21 cellular contexts compared by ENCODE assay signal in genomic region chr21:45579383-45580180, GRCh38. TPM values are rescaled to one million over a fixed set of nuclear protein-coding genes. Genes with fewer than 3 reads are reported as not detected.
DNase-seq lines count a peak whose midpoint lies in the region; ATAC-seq, FAIRE-seq and TF ChIP-seq lines count a peak whose summit lies in the region.
"Had no signal": no experiment of that assay in that cellular context is flagged by ENCODE, and none has a peak within 500 bp of the region (broad histone marks: within the 10 kb centered on the region; RNA-seq: fewer than 3 reads in every experiment).

No MANE protein-coding gene starts in this region.

- H3K4me3 ChIP-seq in H7 (ENCODE audit: insufficient read depth, low read depth, low read length) (no peak overlapping the region), kidney (ENCODE audit: low read length in 2 of 2) (no peak overlapping the region), spleen (no peak overlapping the region), brain microvascular endothelial cell (ENCODE audit: low read depth, low read length) (no peak overlapping the region)
- H3K4me3 ChIP-seq: body of pancreas, gastroesophageal sphincter, SK-N-MC, thoracic aorta had no signal

- no peaks in the 10 kb centered on the region for H3K4me1 ChIP-seq in kidney (ENCODE audit: control insufficient read depth in 1 of 2, insufficient read depth in 1 of 2, low read depth in 1 of 2, low read length in 2 of 2)
- H3K4me1 ChIP-seq in spleen: no peaks in the 10 kb centered on the region
- H3K4me1 ChIP-seq: body of pancreas, gastroesophageal sphincter, parathyroid adenoma had no signal

- 83 to 90% (median 89%) methylated on average over 19 to 29 of the region's 29 CpGs for WGBS in spleen, 5 donors

- no peaks in the 10 kb centered on the region for H3K27me3 ChIP-seq in H7 (ENCODE audit: control insufficient read depth, insufficient read depth, low read length)
- H3K27me3 ChIP-seq in spleen (replicated peaks in 1 of 7): peaks cover 0 to 63% (median 0%) of the 10 kb centered on the region in 7 donors
- H3K27me3 ChIP-seq in brain microvascular endothelial cell (replicated peaks): no peaks in the 10 kb centered on the region

- in situ Hi-C loops in brain microvascular endothelial cell (cut with HindIII; ENCODE audit: low pct_ligation_motif_present, low sequenced_read_pairs): no loop called here

- no peak for TF ChIP-seq CTCF in kidney (IDR thresholded peaks at IDR 0.05; ENCODE audit: borderline replicate concordance, extremely low read depth, insufficient read depth)
- no peak for TF ChIP-seq CTCF in spleen (IDR thresholded peaks at IDR 0.05 in 8 of 11, conservative IDR thresholded peaks at IDR 0.05 in 3 of 11)
- TF ChIP-seq CTCF in brain microvascular endothelial cell (IDR thresholded peaks at IDR 0.05; ENCODE audit: low read depth, low read length, missing control alignments): no peak

- TF ChIP-seq POLR2A in spleen (IDR thresholded peaks at IDR 0.05): no peak

- no peak for ATAC-seq in HG02678 (IDR thresholded peaks at IDR 0.05; ENCODE audit: unreplicated experiment)
- ATAC-seq: activated naive CD8-positive, alpha-beta T cell treated with anti-CD3 and anti-CD28 coated beads, Interleukin-2, amount 50 U/mL, for 24 hours; body of pancreas; gastroesophageal sphincter; naive thymus-derived CD4-positive, alpha-beta T cell had no signal

- H3K27ac ChIP-seq in kidney (ENCODE audit: low read depth in 2 of 2, low read length in 2 of 2) (no peak overlapping the region), spleen (no peak overlapping the region), brain microvascular endothelial cell (no peak overlapping the region)
- H3K27ac ChIP-seq: body of pancreas, gastroesophageal sphincter, parathyroid adenoma, SK-N-MC, thoracic aorta had no signal

- H3K9me3 ChIP-seq in kidney (ENCODE audit: control insufficient read depth in 1 of 2, low read length in 2 of 2): no peaks in the 10 kb centered on the region
- H3K9me3 ChIP-seq in spleen: peaks cover 0 to 18% (median 7%) of the 10 kb centered on the region in 8 donors
- H3K9me3 ChIP-seq: body of pancreas, thoracic aorta had no signal

- DNase-seq in activated CD4-positive, alpha-beta T cell treated with anti-CD3 and anti-CD28 coated beads for 1 hour: peak; percentile 3
- DNase-seq in activated CD4-positive, alpha-beta T cell treated with anti-CD3 and anti-CD28 coated beads, Interleukin-2, amount 50 U/mL, for 1 hour: no peak
- DNase-seq in H7: peak; percentile 44
- peak; percentile 65 for DNase-seq in kidney
- DNase-seq in spleen: peak; percentile 62
- no peak for DNase-seq in glomerular visceral epithelial cell (ENCODE audit: extremely low spot score)
- no peak for DNase-seq in brain microvascular endothelial cell
- DNase-seq: activated naive CD8-positive, alpha-beta T cell treated with anti-CD3 and anti-CD28 coated beads, Interleukin-2, amount 50 U/mL, for 24 hours; body of pancreas; GF-D8; NCI-H1048; NCI-H187 treated with DMSO at 0.1 percent for 48 hours; T-helper 9 cell had no signal

- no peak overlapping the region for H3K9ac ChIP-seq in kidney (ENCODE audit: low read length in 2 of 2)
- H3K9ac ChIP-seq: parathyroid adenoma had no signal

- FAIRE-seq in kidney (lab: Jason Lieb, UNC): no peak
- FAIRE-seq: A204.1, colon had no signal

- no peaks in the 10 kb centered on the region for H3K36me3 ChIP-seq in H7 (replicated peaks; ENCODE audit: control insufficient read depth, insufficient read depth, low read length)
- no peaks in the 10 kb centered on the region for H3K36me3 ChIP-seq in kidney (ENCODE audit: control insufficient read depth in 1 of 2, insufficient read depth in 2 of 2, low read length in 2 of 2)
- H3K36me3 ChIP-seq in spleen: no peaks in the 10 kb centered on the region
- no peaks in the 10 kb centered on the region for H3K36me3 ChIP-seq in brain microvascular endothelial cell (replicated peaks)
- H3K36me3 ChIP-seq: gastroesophageal sphincter, thoracic aorta had no signal

- intact Hi-C loops in kidney (cut with DNase I) (no loop called here), spleen (cut with DNase I; ENCODE audit: low total_unique reads) (no loop called here)

RNA-seq across cellular contexts. Expression of gene SLC19A1, which starts 37.3 kb away (rescaled TPM):
- total RNA-seq in H7 (2014; rRNA removed; shearing (Covaris generic)): 17.9 and 19.6 TPM in 2 replicates
- 7.2 TPM for total RNA-seq in kidney
- 5.1 TPM for polyA plus RNA-seq in kidney (ENCODE audit: insufficient read depth, low read depth, low replicate concordance)
- 10 to 100 TPM; 21.6 to 52.8 (median 35.0) TPM for total RNA-seq in spleen
- 10 to 100 TPM in 2 of 3 donors, 1 to 10 TPM in 1; 7.5 to 17.6 (median 13.3) TPM for polyA plus RNA-seq in spleen

Comparison
In these comparisons a context has a peak if more than half of its experiments do, and no peak if none do; other contexts are left out.
1. DNase-seq: peak in activated CD4-positive, alpha-beta T cell treated with anti-CD3 and anti-CD28 coated beads for 1 hour (single experiment), H7 (single experiment), kidney (single experiment) and spleen (single experiment); none in activated CD4-positive, alpha-beta T cell treated with anti-CD3 and anti-CD28 coated beads, Interleukin-2, amount 50 U/mL, for 1 hour (single experiment), glomerular visceral epithelial cell (single experiment) and brain microvascular endothelial cell (single experiment).